Comparison of ENCODE assay signal across 23 cellular contexts in genomic region chr9:114094971-114095370, GRCh38. TPM values are rescaled to one million over a fixed set of nuclear protein-coding genes. Genes with fewer than 3 reads are reported as not detected.
"Had no signal": no experiment of that assay in that cellular context is flagged by ENCODE, and none has a peak within 500 bp of the region (broad histone marks: within the 10 kb centered on the region; RNA-seq: fewer than 3 reads in every experiment).

No MANE protein-coding gene starts in this region.

- ATAC-seq: activated CD4-positive, CD25-positive, alpha-beta regulatory T cell treated with anti-CD3 and anti-CD28 coated beads, Interleukin-2, amount 50 U/mL, for 24 hours; activated CD8-positive, alpha-beta T cell treated with anti-CD3 and anti-CD28 coated beads, Interleukin-2, amount 10 ng/mL, durations not matched to agents 7 days and 5 days; Panc1 had no signal

- H3K4me3 ChIP-seq: MG63, SJSA1 had no signal

- H3K27me3 ChIP-seq: MG63, SJSA1 had no signal

- H3K36me3 ChIP-seq: MG63, SJSA1 had no signal

- H3K9me3 ChIP-seq: MG63, SJSA1 had no signal

- FAIRE-seq: astrocyte had no signal

- DNase-seq: activated CD4-positive, alpha-beta T cell treated with anti-CD3 and anti-CD28 coated beads for 4 hours; activated CD8-positive, alpha-beta T cell treated with anti-CD3 and anti-CD28 coated beads, Interleukin-2, amount 10 ng/mL, durations not matched to agents 7 days and 5 days; activated gamma-delta T cell; activated naive CD4-positive, alpha-beta T cell treated with anti-CD3 and anti-CD28 coated beads for 36 hours; activated T-cell treated with anti-CD3 and anti-CD28 coated beads, Interleukin-2, amount 50 U/mL, for 24 hours; amygdala; MG63; MV-4-11; NCI-H1092 treated with DMSO at 0.1 percent for 48 hours; NCI-H1417 treated with DMSO at 0.1 percent for 48 hours; NCI-H1694; NCI-H2029; NCI-H510A treated with DMSO at 0.1 percent for 48 hours; NCI-H69; NK-92 treated with Interleukin-12 subunit alpha and Interleukin-12 subunit beta, amount 100 ng/mL, for 24 hours; OCI-M1; RPMI8226; SHP77 had no signal

- H3K27ac ChIP-seq: SJSA1 had no signal

RNA-seq across cellular contexts. Expression of gene KIF12, which starts 4.1 kb away (rescaled TPM):
- total RNA-seq: activated CD8-positive, alpha-beta T cell treated with anti-CD3 and anti-CD28 coated beads, Interleukin-2, amount 10 ng/mL, durations not matched to agents 7 days and 5 days; activated naive CD4-positive, alpha-beta T cell treated with anti-CD3 and anti-CD28 coated beads for 36 hours; activated T-helper 1 cell treated with anti-CD3 and anti-CD28 coated beads, Interleukin-12 subunit alpha, Interleukin-12 subunit beta, Interleukin-2, Interleukin-4 antibody, amounts not matched to agents 30 ng/mL and 10 ng/mL and 1 ng/mL, durations not matched to agents 14 hours and 24 hours and 36 hours had no signal

RNA-seq across cellular contexts. Expression of gene AMBP, which starts 16.9 kb away (rescaled TPM):
- total RNA-seq: activated CD8-positive, alpha-beta T cell treated with anti-CD3 and anti-CD28 coated beads, Interleukin-2, amount 10 ng/mL, durations not matched to agents 7 days and 5 days; activated naive CD4-positive, alpha-beta T cell treated with anti-CD3 and anti-CD28 coated beads for 36 hours; activated T-helper 1 cell treated with anti-CD3 and anti-CD28 coated beads, Interleukin-12 subunit alpha, Interleukin-12 subunit beta, Interleukin-2, Interleukin-4 antibody, amounts not matched to agents 30 ng/mL and 10 ng/mL and 1 ng/mL, durations not matched to agents 14 hours and 24 hours and 36 hours; astrocyte had no signal
